Comparison of ENCODE assay signal across 29 cellular contexts in the genomic region with DNA sequence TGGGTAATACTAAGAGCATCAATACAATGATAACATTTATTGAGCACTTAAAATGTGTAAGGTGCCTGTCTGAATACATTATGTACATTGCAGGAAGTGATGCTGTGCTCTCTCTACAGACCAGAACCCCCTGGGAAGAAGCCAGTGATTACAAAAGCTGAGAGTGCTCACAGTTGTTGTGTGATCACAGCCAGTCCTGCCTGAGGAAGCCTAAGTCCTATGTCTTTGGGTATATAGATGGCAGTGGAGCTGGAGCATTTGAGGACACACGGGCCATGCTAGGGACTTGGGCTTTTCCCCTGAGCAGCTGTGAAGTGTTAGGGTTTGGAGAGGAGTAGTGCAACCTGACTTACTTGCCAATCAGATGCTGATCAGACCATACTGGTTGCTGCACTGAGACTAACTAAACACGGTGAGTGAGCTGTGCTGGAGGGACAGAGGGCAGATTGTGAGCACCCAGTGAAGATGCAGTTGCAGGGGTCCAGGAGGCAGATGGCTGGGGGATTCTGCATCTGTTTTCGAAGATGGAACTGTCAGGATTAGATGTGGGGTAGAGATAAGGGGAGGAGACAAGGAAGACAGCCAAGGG.
DNase-seq lines count a peak whose midpoint lies in the region; ATAC-seq and TF ChIP-seq lines count a peak whose summit lies in the region.
"Had no signal": no experiment of that assay in that cellular context is flagged by ENCODE, and none has a peak within 500 bp of the region (broad histone marks: within the 10 kb centered on the region; RNA-seq: fewer than 3 reads in every experiment).

No MANE protein-coding gene starts in this region.

- H3K36me3 Mint-ChIP-seq in endodermal cell (ENCODE audit: low read depth): peaks cover 57% of the 10 kb centered on the region

- no peak overlapping the region for H3K23ac ChIP-seq in mesendoderm (ENCODE audit: low read length)

- peak overlapping the region; percentile 28 for H3K27ac Mint-ChIP-seq in endodermal cell
- H3K27ac Mint-ChIP-seq: activated CD4-positive, alpha-beta memory T cell treated with anti-CD3 and anti-CD28 coated beads for 36 hours; activated naive CD8-positive, alpha-beta T cell treated with anti-CD3 and anti-CD28 coated beads for 36 hours; stimulated activated effector memory CD8-positive, alpha-beta T cell treated with anti-CD3 and anti-CD28 coated beads, Interleukin-12 subunit alpha, Interleukin-12 subunit beta, amount 100 ng/mL, for 72 hours had no signal

- peaks cover 44% of the 10 kb centered on the region for H3K4me1 Mint-ChIP-seq in endodermal cell

- H2AK5ac ChIP-seq in mesendoderm (ENCODE audit: low read length): no peak overlapping the region

- H3K9me3 ChIP-seq in endodermal cell (ENCODE audit: control insufficient read depth, low read length): peaks cover 23% of the 10 kb centered on the region
- H3K9me3 ChIP-seq: ascending aorta, mucosa of descending colon had no signal

- H4K8ac ChIP-seq in mesendoderm (ENCODE audit: low read depth, low read length): no peak overlapping the region

- no peak for ATAC-seq in HG02870 (IDR thresholded peaks at IDR 0.05; ENCODE audit: unreplicated experiment)
- ATAC-seq: gastroesophageal sphincter; mucosa of descending colon; stimulated activated effector memory CD8-positive, alpha-beta T cell treated with anti-CD3 and anti-CD28 coated beads, Interleukin-12 subunit alpha, Interleukin-12 subunit beta, amount 100 ng/mL, for 72 hours; upper lobe of right lung had no signal

- peaks cover 8% of the 10 kb centered on the region for H3K9me3 Mint-ChIP-seq in endodermal cell
- H3K9me3 Mint-ChIP-seq: neural crest cell; stimulated activated effector memory CD8-positive, alpha-beta T cell treated with anti-CD3 and anti-CD28 coated beads, Interleukin-12 subunit alpha, Interleukin-12 subunit beta, amount 100 ng/mL, for 72 hours had no signal

- H3K4me2 ChIP-seq in mesendoderm (ENCODE audit: low read length): no peak overlapping the region
- H3K4me2 ChIP-seq: BLaER1 treated with 17β-estradiol and CSF1 and Interleukin-3, amounts not matched to agents 10 nM and 100 nM had no signal

- peaks cover 19% of the 10 kb centered on the region for H3K4me1 ChIP-seq in endodermal cell (ENCODE audit: control insufficient read depth, insufficient read depth, low read length)
- H3K4me1 ChIP-seq in mesendoderm (ENCODE audit: control insufficient read depth, low read depth, low read length): peaks cover 3% of the 10 kb centered on the region
- H3K4me1 ChIP-seq: ascending aorta had no signal

- no peaks in the 10 kb centered on the region for H3K27me3 Mint-ChIP-seq in endodermal cell (ENCODE audit: insufficient read depth)
- H3K27me3 Mint-ChIP-seq: activated CD4-positive, alpha-beta memory T cell treated with anti-CD3 and anti-CD28 coated beads for 36 hours; activated naive CD8-positive, alpha-beta T cell treated with anti-CD3 and anti-CD28 coated beads for 36 hours had no signal

- no peak overlapping the region for H2BK5ac ChIP-seq in mesendoderm (ENCODE audit: low read length)

- TF ChIP-seq CTCF in endodermal cell (conservative IDR thresholded peaks at IDR 0.05): no peak

- H3K27ac ChIP-seq in endodermal cell (ENCODE audit: low read depth, low read length) (no peak overlapping the region), mesendoderm (ENCODE audit: low read depth, low read length) (no peak overlapping the region)
- H3K27ac ChIP-seq: ascending aorta; BLaER1 treated with 17β-estradiol and CSF1 and Interleukin-3, amounts not matched to agents 10 nM and 100 nM; esophagus muscularis mucosa; gastroesophageal sphincter; GM23248; sigmoid colon; upper lobe of right lung had no signal

- H3K4me3 ChIP-seq in endodermal cell (ENCODE audit: low read length) (no peak overlapping the region), mesendoderm (ENCODE audit: low read length) (no peak overlapping the region)
- H3K4me3 ChIP-seq: ascending aorta; BLaER1 treated with 17β-estradiol and CSF1 and Interleukin-3, amounts not matched to agents 10 nM and 100 nM; esophagus muscularis mucosa; gastroesophageal sphincter; GM23248; lung; mucosa of descending colon; sigmoid colon; upper lobe of right lung had no signal

- no peak overlapping the region for H3K9ac ChIP-seq in endodermal cell (ENCODE audit: extremely low read depth, low read length, poor library complexity, severe bottlenecking)
- H3K9ac ChIP-seq in mesendoderm (ENCODE audit: low read length): no peak overlapping the region
- H3K9ac ChIP-seq: BLaER1 treated with 17β-estradiol and CSF1 and Interleukin-3, amounts not matched to agents 10 nM and 100 nM; GM23248 had no signal

- no peak overlapping the region for H3K18ac ChIP-seq in mesendoderm (ENCODE audit: low read length)

- peaks cover 8% of the 10 kb centered on the region for H3K79me1 ChIP-seq in mesendoderm (ENCODE audit: low read length)

- H3K4ac ChIP-seq in mesendoderm (ENCODE audit: low read depth, low read length): no peak overlapping the region

- peak overlapping the region; percentile 16 for H3K4me3 Mint-ChIP-seq in endodermal cell
- H3K4me3 Mint-ChIP-seq: activated CD4-positive, alpha-beta memory T cell treated with anti-CD3 and anti-CD28 coated beads for 36 hours; activated naive CD8-positive, alpha-beta T cell treated with anti-CD3 and anti-CD28 coated beads for 36 hours; neural crest cell; stimulated activated effector memory CD8-positive, alpha-beta T cell treated with anti-CD3 and anti-CD28 coated beads, Interleukin-12 subunit alpha, Interleukin-12 subunit beta, amount 100 ng/mL, for 72 hours had no signal

- 83 to 91% methylated on average over 3 of the region's 3 CpGs for WGBS in endodermal cell (ENCODE audit: insufficient coverage in 1 of 2, insufficient read length in 1 of 2), 2 experiments
- no CpG with 5 or more reads among the region's 3 CpGs for WGBS in mesendoderm (ENCODE audit: extremely low coverage, insufficient coverage, low lambda C conversion rate)

- no peak overlapping the region for H2BK120ac ChIP-seq in mesendoderm (ENCODE audit: low read depth, low read length)

- H3K36me3 ChIP-seq in endodermal cell (ENCODE audit: control insufficient read depth, insufficient read depth, low read length) (peaks cover 68% of the 10 kb centered on the region), mesendoderm (ENCODE audit: control insufficient read depth, insufficient read depth, low read length) (no peaks in the 10 kb centered on the region)

- H3K79me2 ChIP-seq in mesendoderm (ENCODE audit: control insufficient read depth, insufficient read depth, low read length): peaks cover 1% of the 10 kb centered on the region

- H4K5ac ChIP-seq in mesendoderm (ENCODE audit: low read length): no peak overlapping the region

- H3K56ac ChIP-seq in mesendoderm (ENCODE audit: low read length): no peak overlapping the region

- DNase-seq in D341Med (ENCODE audit: low spot score) (peak; percentile 60), NCI-H524 (lab: John Stamatoyannopoulos, UW) (peak; percentile 70 to 88), endodermal cell (no peak), mesendoderm (peak; percentile 28), T-helper 9 cell (no peak), foreskin melanocyte (no peak)
- DNase-seq: activated CD4-positive, alpha-beta memory T cell treated with anti-CD3 and anti-CD28 coated beads for 36 hours; activated CD4-positive, CD25-positive, alpha-beta regulatory T cell treated with anti-CD3 and anti-CD28 coated beads, Interleukin-2, amount 50 U/mL, for 72 hours; activated CD8-positive, alpha-beta memory T cell treated with anti-CD3 and anti-CD28 coated beads, Interleukin-2, amount 50 U/mL, for 4 hours; activated naive CD8-positive, alpha-beta T cell treated with anti-CD3 and anti-CD28 coated beads for 36 hours; Calu3; caudate nucleus; DND-41; GM23248; hypothalamus; mucosa of descending colon; NCI-H69; sigmoid colon; stimulated activated CD4-positive, alpha-beta T cell treated with anti-CD3 and anti-CD28 coated beads, Interleukin-4, amount 100 ng/mL, for 24 hours; T-helper 1 cell; upper lobe of right lung had no signal

- H3K27me3 ChIP-seq in endodermal cell (ENCODE audit: control insufficient read depth, insufficient read depth, low read length, poor library complexity, severe bottlenecking): no peaks in the 10 kb centered on the region
- no peaks in the 10 kb centered on the region for H3K27me3 ChIP-seq in mesendoderm (ENCODE audit: insufficient read depth, low read length, poor library complexity)
- H3K27me3 ChIP-seq: ascending aorta; BLaER1 treated with 17β-estradiol and CSF1 and Interleukin-3, amounts not matched to agents 10 nM and 100 nM; esophagus muscularis mucosa; gastroesophageal sphincter; sigmoid colon; upper lobe of right lung had no signal

- H2BK15ac ChIP-seq in mesendoderm (replicated peaks; ENCODE audit: low read depth): no peak overlapping the region

Comparison
In these comparisons a context has a peak if more than half of its experiments do, and no peak if none do; other contexts are left out.
1. DNase-seq: peak in D341Med (single experiment), NCI-H524 (2 of 2) and mesendoderm (single experiment); none in endodermal cell (single experiment), T-helper 9 cell (single experiment) and foreskin melanocyte (single experiment).